ENCODE assay signal across 8 cellular contexts in genomic region chr14:24188251-24189058, GRCh38. TPM values are rescaled to one million over a fixed set of nuclear protein-coding genes. Genes with fewer than 3 reads are reported as not detected.
A peak's percentile ranks its signal among the peaks of the same experiment; 100 is the strongest.
DNase-seq lines count a peak whose midpoint lies in the region; ATAC-seq, FAIRE-seq and TF ChIP-seq lines count a peak whose summit lies in the region.

Gene IPO4 (minus strand): TSS chr14:24188816. CDS start chr14:24188787, 29 bp downstream.

- no peak for FAIRE-seq in bronchial epithelial cell (lab: Jason Lieb, UNC)
- no peak for FAIRE-seq in small intestine (lab: Jason Lieb, UNC)

- H3K27me3 ChIP-seq in bronchial epithelial cell (ENCODE audit: control insufficient read depth, insufficient read depth, low read length), result no peaks in the 10 kb centered on the region
- H3K27me3 ChIP-seq in small intestine (ENCODE audit: control insufficient read depth in 2 of 2, insufficient read depth in 2 of 2, low read length in 2 of 2), result no peaks in the 10 kb centered on the region

- ATAC-seq in GM18909 (IDR thresholded peaks at IDR 0.05; ENCODE audit: poor library complexity, unreplicated experiment) (peak; percentile 92), HG03175 (IDR thresholded peaks at IDR 0.05; ENCODE audit: unreplicated experiment) (peak; percentile 88)

- TF ChIP-seq CTCF in WI38 (IDR thresholded peaks at IDR 0.05; ENCODE audit: low read depth, low read length), result no peak
- no peak for TF ChIP-seq CTCF in bronchial epithelial cell (IDR thresholded peaks at IDR 0.05; ENCODE audit: insufficient read depth, low read length, severe bottlenecking)

- 0% methylated on average over 59 to 65 of the region's 65 CpGs for WGBS in small intestine, 3 donors

- H3K27ac ChIP-seq in small intestine (ENCODE audit: low read depth in 1 of 2, low read length in 1 of 2), result peak within 1 kb of the TSS in 1 of 2 donors; percentile 74

- peak within 1 kb of the TSS; percentile 78 for H3K4me3 ChIP-seq in WI38 (ENCODE audit: low read depth, low read length)
- H3K4me3 ChIP-seq in bronchial epithelial cell (ENCODE audit: low read depth, low read length), result peak within 1 kb of the TSS; percentile 92
- H3K4me3 ChIP-seq in small intestine (ENCODE audit: low read depth in 1 of 2, low read length in 2 of 2), result peak within 1 kb of the TSS; percentile 54 to 70

- H3K4me1 ChIP-seq in small intestine (ENCODE audit: control insufficient read depth in 2 of 2, insufficient read depth in 1 of 2, low read depth in 1 of 2, low read length in 1 of 2), result peaks cover 0 to 6% of the 10 kb centered on the region in 2 donors

- peak; percentile 99 for DNase-seq in AG08395 (ENCODE audit: low spot score)
- DNase-seq in NCI-H2227 treated with DMSO at 0.1 percent for 48 hours (lab: John Stamatoyannopoulos, UW), result peak; percentile 92
- DNase-seq in bronchial epithelial cell (ENCODE audit: low read depth), result peak; percentile 87
- peak; percentile 99 for DNase-seq in iPS-NIHi11 (ENCODE audit: low spot score)
- DNase-seq in small intestine, result peak; percentile 96

- H3K36me3 ChIP-seq in bronchial epithelial cell (ENCODE audit: control insufficient read depth, insufficient read depth, low read length), result peaks cover 34% of the 10 kb centered on the region
- peaks cover 0 to 5% of the 10 kb centered on the region in 2 donors for H3K36me3 ChIP-seq in small intestine (ENCODE audit: control insufficient read depth in 2 of 2, insufficient read depth in 2 of 2, low read length in 2 of 2)

- no peaks in the 10 kb centered on the region for H3K9me3 ChIP-seq in small intestine (ENCODE audit: control insufficient read depth, low read depth)

RNA-seq across cellular contexts. Expression of gene IPO4, which starts in this region (rescaled TPM):
- 27.0 and 41.9 TPM in 2 replicates for total RNA-seq in bronchial epithelial cell
- polyA plus RNA-seq in small intestine, result 10 to 100 TPM in 1 of 3 donors, 1 to 10 TPM in 2; 3.2 to 24.4 (median 4.2) TPM
